ENCODE assay signal across 8 cellular contexts in genomic region chr4:183960021-183960420, GRCh38. TPM values are rescaled to one million over a fixed set of nuclear protein-coding genes. Genes with fewer than 3 reads are reported as not detected.
DNase-seq lines count a peak whose midpoint lies in the region; ATAC-seq and TF ChIP-seq lines count a peak whose summit lies in the region.

No MANE protein-coding gene starts in this region.

- DNase-seq in DMS53 (lab: John Stamatoyannopoulos, UW), result peak; percentile 88
- peak; percentile 65 for DNase-seq in NCI-H2171 (lab: John Stamatoyannopoulos, UW)
- DNase-seq in ecto neural progenitor cell (ENCODE audit: low spot score), result peak; percentile 92
- peak in 2 of 3 donors; percentile 43 to 56 for DNase-seq in mucosa of descending colon
- DNase-seq in stimulated activated CD4-positive, alpha-beta T cell treated with anti-CD3 and anti-CD28 coated beads, Interleukin-12 subunit alpha, Interleukin-12 subunit beta, amount 100 ng/mL, for 4 hours, result no peak
- no peak for DNase-seq in dermis blood vessel endothelial cell
- no peak for DNase-seq in SIG-M5 treated with dmso at 0.1 percent for 504 hours (lab: John Stamatoyannopoulos, UW; ENCODE audit: unreplicated experiment)

- peaks cover 13% of the 10 kb centered on the region for H3K4me1 ChIP-seq in mucosa of descending colon (ENCODE audit: low read depth)

- intact Hi-C loops in mucosa of descending colon (cut with DNase I, micrococcal nuclease), result no loop called here

- no peak overlapping the region for H3K4me3 ChIP-seq in mucosa of descending colon

- no peaks in the 10 kb centered on the region for H3K36me3 ChIP-seq in mucosa of descending colon (ENCODE audit: low read depth)

- no peak for TF ChIP-seq CTCF in mucosa of descending colon (IDR thresholded peaks at IDR 0.05)

- ATAC-seq in mucosa of descending colon (peak; percentile 88), GM21576 (IDR thresholded peaks at IDR 0.05; ENCODE audit: unreplicated experiment) (no peak)

- no peaks in the 10 kb centered on the region for H3K9me3 ChIP-seq in mucosa of descending colon

RNA-seq across cellular contexts. Expression of gene STOX2, which starts 54.9 kb away (rescaled TPM):
- total RNA-seq in mucosa of descending colon (10 to 100 TPM in 1 of 3 donors, 1 to 10 TPM in 2; 2.7 to 10.9 (median 4.3) TPM), dermis blood vessel endothelial cell (17.7 and 19.2 TPM in 2 replicates)

Comparison
In these comparisons a context has a peak if more than half of its experiments do, and no peak if none do; other contexts are left out.
1. DNase-seq: peak in DMS53 (single experiment), NCI-H2171 (single experiment), ecto neural progenitor cell (single experiment) and mucosa of descending colon (2 of 3); none in stimulated activated CD4-positive, alpha-beta T cell treated with anti-CD3 and anti-CD28 coated beads, Interleukin-12 subunit alpha, Interleukin-12 subunit beta, amount 100 ng/mL, for 4 hours (single experiment), dermis blood vessel endothelial cell (single experiment) and SIG-M5 treated with dmso at 0.1 percent for 504 hours (single experiment).